ENCODE assay signal across 8 cellular contexts in the genomic region with DNA sequence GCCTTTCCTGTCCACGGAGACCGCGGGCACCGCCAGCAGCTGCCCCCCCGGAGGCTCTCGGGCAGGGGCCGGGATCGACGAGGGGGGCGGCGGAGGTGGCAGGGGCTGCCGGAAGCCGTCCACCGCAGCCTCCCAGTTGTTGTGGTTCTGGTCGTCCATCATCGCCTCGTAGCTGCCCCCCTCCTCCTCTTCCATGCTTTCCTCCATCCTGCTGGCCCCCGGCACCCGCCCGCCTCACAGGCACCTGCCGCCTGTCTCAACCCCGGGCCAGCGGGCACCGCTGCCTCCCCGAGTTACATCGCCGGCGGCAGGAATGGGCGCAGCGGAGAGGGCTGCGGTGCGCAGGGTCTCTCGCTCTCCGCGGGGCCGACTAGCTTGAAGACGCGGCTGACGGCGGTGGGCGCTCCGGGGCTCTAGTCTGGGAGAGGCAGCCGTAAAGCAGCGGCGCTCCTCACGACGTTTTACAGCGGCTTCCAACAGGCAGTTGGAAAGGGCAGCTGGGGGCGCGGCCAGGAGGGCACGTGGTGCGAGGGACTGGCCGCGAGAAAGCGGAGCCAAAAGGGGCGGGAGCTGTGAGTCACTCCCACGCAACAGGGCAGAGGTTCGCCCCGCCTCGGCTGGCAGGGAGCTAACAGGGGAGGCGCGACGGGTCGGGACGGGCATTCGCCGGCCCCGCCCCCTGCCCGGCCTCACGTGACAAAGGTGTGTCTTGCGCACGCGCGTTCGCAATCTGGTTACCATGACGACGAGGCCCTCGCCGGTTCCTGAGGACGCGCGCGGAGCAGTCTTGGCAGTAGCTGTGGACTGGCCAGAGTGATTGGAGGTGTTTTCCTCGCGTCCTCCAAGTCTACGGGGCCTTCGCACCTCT. TPM values are rescaled to one million over a fixed set of nuclear protein-coding genes. Genes with fewer than 3 reads are reported as not detected.
DNase-seq lines count a peak whose midpoint lies in the region; ATAC-seq and TF ChIP-seq lines count a peak whose summit lies in the region.

A gene (minus strand): TSS at position 415 of the 868 bp plus-strand sequence. CDS start 208 bp downstream, at position 207.

- peak within 1 kb of the TSS; percentile 89 for H3K27ac Mint-ChIP-seq in activated T-helper 17 cell treated with anti-CD3 and anti-CD28 coated beads, Interleukin-2, amount 50 U/mL, for 72 hours
- peak within 1 kb of the TSS; percentile 85 to 97 (median 95) for H3K27ac Mint-ChIP-seq in naive thymus-derived CD8-positive, alpha-beta T cell

- peaks cover 14% of the 10 kb centered on the region for H3K36me3 Mint-ChIP-seq in activated T-helper 17 cell treated with anti-CD3 and anti-CD28 coated beads, Interleukin-2, amount 50 U/mL, for 72 hours (ENCODE audit: low read depth)
- H3K36me3 Mint-ChIP-seq in naive thymus-derived CD8-positive, alpha-beta T cell: no peaks in the 10 kb centered on the region

- DNase-seq in Daoy (ENCODE audit: low read depth) (peak; percentile 99), GOT3 (lab: John Stamatoyannopoulos, UW) (peak; percentile 98), LNCaP clone FGC (ENCODE audit: low read depth) (peak; percentile 99), RWPE1 (ENCODE audit: low spot score) (peak; percentile 98), fibroblast of mammary gland (ENCODE audit: low read depth) (peak; percentile 99)
- DNase-seq in naive thymus-derived CD8-positive, alpha-beta T cell: peak; percentile 98 to 100 (median 100)
- DNase-seq in stimulated activated naive CD4-positive, alpha-beta T cell (lab: John Stamatoyannopoulos, UW): peak; percentile 96 to 100 (median 100)

- H3K27me3 Mint-ChIP-seq in activated T-helper 17 cell treated with anti-CD3 and anti-CD28 coated beads, Interleukin-2, amount 50 U/mL, for 72 hours: peaks cover 8% of the 10 kb centered on the region
- H3K27me3 Mint-ChIP-seq in naive thymus-derived CD8-positive, alpha-beta T cell: peaks cover 0 to 4% (median 0%) of the 10 kb centered on the region in 5 donors

- ATAC-seq in activated T-helper 17 cell treated with anti-CD3 and anti-CD28 coated beads, Interleukin-2, amount 50 U/mL, for 72 hours (replicated peaks): peak; percentile 98
- peak; percentile 94 to 97 for ATAC-seq in naive thymus-derived CD8-positive, alpha-beta T cell

- no peaks in the 10 kb centered on the region for H3K9me3 Mint-ChIP-seq in activated T-helper 17 cell treated with anti-CD3 and anti-CD28 coated beads, Interleukin-2, amount 50 U/mL, for 72 hours
- no peaks in the 10 kb centered on the region for H3K9me3 Mint-ChIP-seq in naive thymus-derived CD8-positive, alpha-beta T cell

- CTCF ChIA-PET in RWPE1 (lab: Yijun Ruan, JAX): interaction anchor here (0.6 to 1.2 kb wide), 2 partner anchors 73 to 266 kb away, joined by 3 to 5 read pairs; no protein-coding TSS in a partner anchor

- peak within 1 kb of the TSS; percentile 93 for H3K4me3 ChIP-seq in LNCaP clone FGC (ENCODE audit: low read depth, low read length)
- peak within 1 kb of the TSS; percentile 92 for H3K4me3 ChIP-seq in fibroblast of mammary gland (ENCODE audit: control insufficient read depth, low read depth, low read length)

- peak within 1 kb of the TSS; percentile 91 for H3K4me3 Mint-ChIP-seq in activated T-helper 17 cell treated with anti-CD3 and anti-CD28 coated beads, Interleukin-2, amount 50 U/mL, for 72 hours
- peak within 1 kb of the TSS; percentile 89 to 98 (median 92) for H3K4me3 Mint-ChIP-seq in naive thymus-derived CD8-positive, alpha-beta T cell

- H3K4me1 Mint-ChIP-seq in activated T-helper 17 cell treated with anti-CD3 and anti-CD28 coated beads, Interleukin-2, amount 50 U/mL, for 72 hours: peaks cover 16% of the 10 kb centered on the region
- peaks cover 22 to 45% (median 42%) of the 10 kb centered on the region in 4 donors for H3K4me1 Mint-ChIP-seq in naive thymus-derived CD8-positive, alpha-beta T cell

- POLR2A ChIA-PET in RWPE1 (lab: Yijun Ruan, JAX; ENCODE audit: low non-redundant PET): interaction anchor here (0.6 to 1.2 kb wide), 3 partner anchors 15 to 424 kb away, joined by 3 to 5 read pairs (median 3); no protein-coding TSS in a partner anchor
- POLR2A ChIA-PET in naive thymus-derived CD8-positive, alpha-beta T cell (lab: Charles Lee): interaction anchor here (0.6 to 3.0 kb wide), 11 partner anchors 9 to 1118 kb away, joined by 3 to 38 read pairs (median 4); a partner anchor contains a TSS

- H3K27ac ChIP-seq in RWPE1: peak within 1 kb of the TSS; percentile 88

- TF ChIP-seq CTCF in LNCaP clone FGC (IDR thresholded peaks at IDR 0.05; ENCODE audit: control insufficient read depth, extremely low read depth, insufficient read depth) (no peak), RWPE1 (conservative IDR thresholded peaks at IDR 0.05; ENCODE audit: low read depth) (no peak), fibroblast of mammary gland (conservative IDR thresholded peaks at IDR 0.05; ENCODE audit: control insufficient read depth, insufficient read depth, low read depth, low read length) (no peak)

RNA-seq across cellular contexts. Expression of the gene that starts here (rescaled TPM):
- total RNA-seq in Daoy (2014; rRNA removed; shearing (Covaris generic)): 19.9 and 23.8 TPM in 2 replicates
- total RNA-seq in activated T-helper 17 cell treated with anti-CD3 and anti-CD28 coated beads, Interleukin-2, amount 50 U/mL, for 72 hours: 10 to 100 TPM; 25.6 to 29.2 TPM
- 10 to 100 TPM; 37.8 to 42.1 TPM for total RNA-seq in naive thymus-derived CD8-positive, alpha-beta T cell
- 10 to 100 TPM; 23.1 to 29.2 (median 25.4) TPM for polyA plus RNA-seq in naive thymus-derived CD8-positive, alpha-beta T cell

Comparison
In these comparisons a context has a peak if more than half of its experiments do, and no peak if none do; other contexts are left out.
1. Peak in every context shown above with its lines: DNase-seq, ATAC-seq, H3K4me3 ChIP-seq and H3K27ac ChIP-seq.